ENCODE assay signal across 1 cellular context in the genomic region with DNA sequence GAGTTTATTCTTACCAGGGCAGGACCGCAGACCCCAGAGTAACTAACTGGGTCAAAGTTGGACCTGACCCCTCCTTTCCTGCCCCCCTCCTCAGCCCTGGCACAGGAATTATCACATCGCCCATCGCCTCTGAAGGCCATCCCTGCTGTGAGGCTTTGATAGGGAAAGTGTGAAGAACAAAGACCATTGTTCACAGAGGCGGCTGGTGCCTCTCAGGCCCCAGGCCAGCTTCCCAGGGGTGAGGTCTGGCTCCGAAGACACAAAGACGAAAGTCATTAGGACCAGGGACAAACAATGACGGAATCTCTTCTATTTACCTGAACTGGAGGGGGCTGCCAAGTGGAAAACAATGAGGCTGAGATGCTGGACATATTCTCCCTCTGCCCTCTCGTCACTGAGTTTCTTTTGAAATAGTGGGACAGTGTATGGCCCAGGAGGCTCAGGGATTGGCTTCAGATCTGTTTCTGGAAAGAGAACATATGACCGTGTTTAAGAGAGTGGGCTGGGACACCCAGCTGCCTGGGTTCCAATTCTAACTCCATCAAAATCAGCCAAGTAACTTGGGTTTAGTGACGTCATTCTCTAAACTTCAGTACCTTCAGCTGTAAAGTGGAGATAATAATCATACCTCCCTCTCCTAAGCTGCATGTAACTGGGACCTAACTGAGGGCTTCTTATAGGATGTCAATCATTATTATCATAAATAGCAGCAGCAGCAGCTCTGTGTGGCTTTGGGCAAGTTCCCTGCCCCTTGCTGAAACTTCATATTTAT.
TF ChIP-seq lines count a peak whose summit lies in the region.

No MANE protein-coding gene starts in this region.

TF ChIP-seq in WTC11, 78 proteins besides CTCF, POLR2A, EP300 and RAD21 (continued from another document):
- TF ChIP-seq EMX1 (CRISPR knock-in tag; IDR thresholded peaks at IDR 0.05) (no peak), ZNF219 (CRISPR knock-in tag; IDR thresholded peaks at IDR 0.05; ENCODE audit: borderline replicate concordance) (no peak), ZNF121 (CRISPR knock-in tag; IDR thresholded peaks at IDR 0.05) (peak; percentile 53; the same call in 1 of the 2 replicates), GRHL2 (CRISPR knock-in tag; IDR thresholded peaks at IDR 0.05; ENCODE audit: insufficient replicate concordance, severe bottlenecking) (no peak)
- TF ChIP-seq, protein P1, sequence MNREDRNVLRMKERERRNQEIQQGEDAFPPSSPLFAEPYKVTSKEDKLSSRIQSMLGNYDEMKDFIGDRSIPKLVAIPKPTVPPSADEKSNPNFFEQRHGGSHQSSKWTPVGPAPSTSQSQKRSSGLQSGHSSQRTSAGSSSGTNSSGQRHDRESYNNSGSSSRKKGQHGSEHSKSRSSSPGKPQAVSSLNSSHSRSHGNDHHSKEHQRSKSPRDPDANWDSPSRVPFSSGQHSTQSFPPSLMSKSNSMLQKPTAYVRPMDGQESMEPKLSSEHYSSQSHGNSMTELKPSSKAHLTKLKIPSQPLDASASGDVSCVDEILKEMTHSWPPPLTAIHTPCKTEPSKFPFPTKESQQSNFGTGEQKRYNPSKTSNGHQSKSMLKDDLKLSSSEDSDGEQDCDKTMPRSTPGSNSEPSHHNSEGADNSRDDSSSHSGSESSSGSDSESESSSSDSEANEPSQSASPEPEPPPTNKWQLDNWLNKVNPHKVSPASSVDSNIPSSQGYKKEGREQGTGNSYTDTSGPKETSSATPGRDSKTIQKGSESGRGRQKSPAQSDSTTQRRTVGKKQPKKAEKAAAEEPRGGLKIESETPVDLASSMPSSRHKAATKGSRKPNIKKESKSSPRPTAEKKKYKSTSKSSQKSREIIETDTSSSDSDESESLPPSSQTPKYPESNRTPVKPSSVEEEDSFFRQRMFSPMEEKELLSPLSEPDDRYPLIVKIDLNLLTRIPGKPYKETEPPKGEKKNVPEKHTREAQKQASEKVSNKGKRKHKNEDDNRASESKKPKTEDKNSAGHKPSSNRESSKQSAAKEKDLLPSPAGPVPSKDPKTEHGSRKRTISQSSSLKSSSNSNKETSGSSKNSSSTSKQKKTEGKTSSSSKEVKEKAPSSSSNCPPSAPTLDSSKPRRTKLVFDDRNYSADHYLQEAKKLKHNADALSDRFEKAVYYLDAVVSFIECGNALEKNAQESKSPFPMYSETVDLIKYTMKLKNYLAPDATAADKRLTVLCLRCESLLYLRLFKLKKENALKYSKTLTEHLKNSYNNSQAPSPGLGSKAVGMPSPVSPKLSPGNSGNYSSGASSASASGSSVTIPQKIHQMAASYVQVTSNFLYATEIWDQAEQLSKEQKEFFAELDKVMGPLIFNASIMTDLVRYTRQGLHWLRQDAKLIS (CRISPR knock-in tag; IDR thresholded peaks at IDR 0.05; ENCODE audit: borderline replicate concordance) = no peak
- TF ChIP-seq, protein P2, sequence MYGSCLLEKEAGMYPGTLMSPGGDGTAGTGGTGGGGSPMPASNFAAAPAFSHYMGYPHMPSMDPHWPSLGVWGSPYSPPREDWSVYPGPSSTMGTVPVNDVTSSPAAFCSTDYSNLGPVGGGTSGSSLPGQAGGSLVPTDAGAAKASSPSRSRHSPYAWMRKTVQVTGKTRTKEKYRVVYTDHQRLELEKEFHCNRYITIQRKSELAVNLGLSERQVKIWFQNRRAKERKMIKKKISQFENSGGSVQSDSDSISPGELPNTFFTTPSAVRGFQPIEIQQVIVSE (CRISPR knock-in tag; IDR thresholded peaks at IDR 0.05; ENCODE audit: borderline replicate concordance) = no peak
